11 cellular contexts compared by ENCODE assay signal in genomic region chr7:77796109-77796508, GRCh38. TPM values are rescaled to one million over a fixed set of nuclear protein-coding genes. Genes with fewer than 3 reads are reported as not detected.
A peak's percentile ranks its signal among the peaks of the same experiment; 100 is the strongest.
DNase-seq lines count a peak whose midpoint lies in the region; ATAC-seq and TF ChIP-seq lines count a peak whose summit lies in the region.
"Had no signal": no experiment of that assay in that cellular context is flagged by ENCODE, and none has a peak within 500 bp of the region (broad histone marks: within the 10 kb centered on the region; RNA-seq: fewer than 3 reads in every experiment).

No MANE protein-coding gene starts in this region.

- no peak for DNase-seq in Calu3
- DNase-seq in nephron progenitor cell, result no peak
- no peak for DNase-seq in ascending aorta (ENCODE audit: low spot score in 2 of 2)
- DNase-seq in left lung, result no peak
- DNase-seq in midbrain (lab: John Stamatoyannopoulos, UW), result no peak
- DNase-seq: heart right ventricle, lower lobe of right lung, retina had no signal

- H3K4me3 Mint-ChIP-seq in Calu3 (ENCODE audit: low read depth, unreplicated experiment), result peak overlapping the region; percentile 88
- peak overlapping the region; percentile 90 to 95 (median 94) for H3K4me3 Mint-ChIP-seq in brain
- peak overlapping the region; percentile 76 for H3K4me3 Mint-ChIP-seq in nephron progenitor cell

- peak overlapping the region; percentile 91 for H3K4me2 ChIP-seq in Loucy (ENCODE audit: low read depth, low read length, poor library complexity, severe bottlenecking)

- no TSS peak for BruUV-seq in Calu3 (replicated peaks; lab: Mats Ljungman, UMichigan)

- H3K9ac ChIP-seq in Loucy (ENCODE audit: low read depth, low read length, poor library complexity, severe bottlenecking), result peak overlapping the region; percentile 88

- H3K9me3 ChIP-seq in Loucy (ENCODE audit: insufficient read depth, low read depth, low read length) (no peaks in the 10 kb centered on the region), ascending aorta (no peaks in the 10 kb centered on the region), left lung (no peaks in the 10 kb centered on the region)
- H3K9me3 ChIP-seq: heart right ventricle, lower lobe of right lung, suprapubic skin had no signal

- no peak overlapping the region for H2AFZ ChIP-seq in Loucy (ENCODE audit: low read length)

- H3K27me3 ChIP-seq in Loucy (ENCODE audit: insufficient read depth, low read length, poor library complexity, severe bottlenecking), result no peaks in the 10 kb centered on the region
- H3K27me3 ChIP-seq in ascending aorta, result no peaks in the 10 kb centered on the region
- no peaks in the 10 kb centered on the region for H3K27me3 ChIP-seq in left lung
- H3K27me3 ChIP-seq: heart right ventricle, suprapubic skin had no signal

- H3K4me1 ChIP-seq in Loucy (ENCODE audit: insufficient read depth, low read length, poor library complexity, severe bottlenecking), result peaks cover 30% of the 10 kb centered on the region
- peaks cover 4 to 8% of the 10 kb centered on the region in 2 donors for H3K4me1 ChIP-seq in ascending aorta
- H3K4me1 ChIP-seq in left lung, result peaks cover 14 to 68% of the 10 kb centered on the region in 2 donors

- H3K36me3 Mint-ChIP-seq in Calu3 (ENCODE audit: insufficient read depth, unreplicated experiment) (peaks cover 44% of the 10 kb centered on the region), brain (peaks cover 26% of the 10 kb centered on the region), nephron progenitor cell (ENCODE audit: low read depth) (peaks cover 16% of the 10 kb centered on the region)

- no peaks in the 10 kb centered on the region for H3K9me2 ChIP-seq in Loucy (replicated peaks; ENCODE audit: low read depth, low read length)

- H3K27me3 Mint-ChIP-seq in Calu3 (ENCODE audit: unreplicated experiment), result no peaks in the 10 kb centered on the region
- H3K27me3 Mint-ChIP-seq in brain, result peaks cover 18% of the 10 kb centered on the region
- H3K27me3 Mint-ChIP-seq in nephron progenitor cell (ENCODE audit: low read depth, poor library complexity), result no peaks in the 10 kb centered on the region

- H3K4me1 Mint-ChIP-seq in Calu3 (ENCODE audit: low read depth, unreplicated experiment) (peaks cover 33% of the 10 kb centered on the region), brain (peaks cover 59% of the 10 kb centered on the region), nephron progenitor cell (peaks cover 43% of the 10 kb centered on the region)

- no peak for ATAC-seq in left lung
- ATAC-seq: heart right ventricle, lower lobe of right lung had no signal

- H3K9me3 Mint-ChIP-seq in Calu3 (ENCODE audit: low read depth, unreplicated experiment) (no peaks in the 10 kb centered on the region), brain (no peaks in the 10 kb centered on the region), nephron progenitor cell (no peaks in the 10 kb centered on the region)

- intact Hi-C loops in Calu3 (cut with micrococcal nuclease; ENCODE audit: unreplicated experiment), result no loop called here
- intact Hi-C loops in ascending aorta (cut with DNase I), result loop anchor here (5.0 kb wide), 2 partner anchors 221 to 1656 kb away; partner anchors contain the start of gene MAGI2
- intact Hi-C loops in left lung (cut with DNase I), result no loop called here

- peaks cover 29% of the 10 kb centered on the region for H4K20me1 ChIP-seq in Loucy (ENCODE audit: insufficient read depth, low read length, poor library complexity, severe bottlenecking)

- peak overlapping the region; percentile 92 for H3K4me3 ChIP-seq in Loucy (ENCODE audit: low read length, poor library complexity, severe bottlenecking)
- H3K4me3 ChIP-seq in ascending aorta, result peak overlapping the region in 1 of 2 donors; percentile 75
- peak overlapping the region in 1 of 2 donors; percentile 98 for H3K4me3 ChIP-seq in left lung

- peaks cover 60% of the 10 kb centered on the region for H3K79me2 ChIP-seq in Loucy (ENCODE audit: insufficient read depth, low read length)

- CTCF ChIA-PET in Calu3 (lab: Charles Lee), result no interaction called here

- no peak overlapping the region for H3K27ac ChIP-seq in ascending aorta
- H3K27ac ChIP-seq in left lung, result no peak overlapping the region
- H3K27ac ChIP-seq: lower lobe of right lung, suprapubic skin had no signal

- H3F3A ChIP-seq in Loucy (ENCODE audit: low read depth), result no peaks in the 10 kb centered on the region

- H3K36me3 ChIP-seq in Loucy (ENCODE audit: insufficient read depth, low read length) (no peaks in the 10 kb centered on the region), ascending aorta (peaks cover 0 to 4% of the 10 kb centered on the region in 2 donors), left lung (peaks cover 0 to 6% of the 10 kb centered on the region in 2 donors)

- no peak for TF ChIP-seq CTCF in Calu3 (IDR thresholded peaks at IDR 0.05; ENCODE audit: unreplicated experiment)
- no peak for TF ChIP-seq CTCF in Loucy (conservative IDR thresholded peaks at IDR 0.05; ENCODE audit: low read length)
- TF ChIP-seq CTCF in brain (conservative IDR thresholded peaks at IDR 0.05), result no peak
- no peak for TF ChIP-seq CTCF in nephron progenitor cell (IDR thresholded peaks at IDR 0.05)
- no peak for TF ChIP-seq CTCF in ascending aorta (IDR thresholded peaks at IDR 0.05)
- no peak for TF ChIP-seq CTCF in left lung (IDR thresholded peaks at IDR 0.05)

- peak overlapping the region; percentile 61 for H3K27ac Mint-ChIP-seq in Calu3 (ENCODE audit: unreplicated experiment)
- H3K27ac Mint-ChIP-seq in brain, result peak overlapping the region in 3 of 5 experiments; percentile 4 to 49 (median 4)
- H3K27ac Mint-ChIP-seq in nephron progenitor cell, result no peak overlapping the region

RNA-seq across cellular contexts. Expression of gene TMEM60, which starts 2.1 kb away (rescaled TPM):
- total RNA-seq in Calu3 (2022) (9.6 and 12.5 TPM in 2 replicates), ascending aorta (not detected), left lung (10 to 100 TPM; 21.1 to 22.1 TPM)
- polyA plus RNA-seq in brain (ENCODE audit: insufficient read depth, low read depth, low replicate concordance), result 21.0 TPM

RNA-seq across cellular contexts. Expression of gene PHTF2, which starts 2.5 kb away (rescaled TPM):
- 19.0 and 20.3 TPM in 2 replicates for total RNA-seq in Calu3 (2022)
- 8.8 TPM for polyA plus RNA-seq in brain (ENCODE audit: insufficient read depth, low read depth, low replicate concordance)
- total RNA-seq in ascending aorta, result 10.2 TPM
- 10 to 100 TPM; 16.2 to 20.0 TPM for total RNA-seq in left lung

Comparison
In these comparisons a context has a peak if more than half of its experiments do, and no peak if none do; other contexts are left out.
1. RNA of gene TMEM60, which starts 2.1 kb away (total RNA-seq): 21.1 to 22.1 TPM in left lung and 9.6 to 12.5 TPM in Calu3; not detected in ascending aorta (single experiment); every median in the first group is over 10 times any median in the second.
2. Peak in every context shown above with its lines, with median percentiles within 50 percentile points of each other: H3K4me3 Mint-ChIP-seq.